ENCODE assay signal across 1 cellular context in the genomic region with DNA sequence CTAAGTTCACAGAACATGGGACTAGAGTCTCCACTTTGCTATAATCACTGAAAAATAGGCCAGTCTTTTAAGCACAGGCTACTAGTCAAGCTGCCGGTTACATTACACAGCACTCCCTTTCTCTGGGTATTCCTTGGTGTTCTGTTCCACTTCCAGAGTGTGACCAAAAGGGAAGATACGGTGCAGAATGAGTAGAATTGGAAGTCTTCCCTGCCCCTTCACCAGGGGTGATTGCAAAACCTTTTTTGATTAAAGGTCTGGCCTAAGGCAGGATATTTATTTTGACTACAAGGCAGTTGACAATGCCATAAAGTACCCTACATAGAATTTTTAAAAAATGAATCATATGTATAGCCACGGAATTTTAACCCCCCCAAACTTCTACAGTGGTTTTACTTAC.
TF ChIP-seq lines count a peak whose summit lies in the region.

No MANE protein-coding gene starts in this region.

TF ChIP-seq in GM23338, 12 proteins besides CTCF, POLR2A, EP300 and RAD21 (continued from another document):
- TF ChIP-seq, protein P1, sequence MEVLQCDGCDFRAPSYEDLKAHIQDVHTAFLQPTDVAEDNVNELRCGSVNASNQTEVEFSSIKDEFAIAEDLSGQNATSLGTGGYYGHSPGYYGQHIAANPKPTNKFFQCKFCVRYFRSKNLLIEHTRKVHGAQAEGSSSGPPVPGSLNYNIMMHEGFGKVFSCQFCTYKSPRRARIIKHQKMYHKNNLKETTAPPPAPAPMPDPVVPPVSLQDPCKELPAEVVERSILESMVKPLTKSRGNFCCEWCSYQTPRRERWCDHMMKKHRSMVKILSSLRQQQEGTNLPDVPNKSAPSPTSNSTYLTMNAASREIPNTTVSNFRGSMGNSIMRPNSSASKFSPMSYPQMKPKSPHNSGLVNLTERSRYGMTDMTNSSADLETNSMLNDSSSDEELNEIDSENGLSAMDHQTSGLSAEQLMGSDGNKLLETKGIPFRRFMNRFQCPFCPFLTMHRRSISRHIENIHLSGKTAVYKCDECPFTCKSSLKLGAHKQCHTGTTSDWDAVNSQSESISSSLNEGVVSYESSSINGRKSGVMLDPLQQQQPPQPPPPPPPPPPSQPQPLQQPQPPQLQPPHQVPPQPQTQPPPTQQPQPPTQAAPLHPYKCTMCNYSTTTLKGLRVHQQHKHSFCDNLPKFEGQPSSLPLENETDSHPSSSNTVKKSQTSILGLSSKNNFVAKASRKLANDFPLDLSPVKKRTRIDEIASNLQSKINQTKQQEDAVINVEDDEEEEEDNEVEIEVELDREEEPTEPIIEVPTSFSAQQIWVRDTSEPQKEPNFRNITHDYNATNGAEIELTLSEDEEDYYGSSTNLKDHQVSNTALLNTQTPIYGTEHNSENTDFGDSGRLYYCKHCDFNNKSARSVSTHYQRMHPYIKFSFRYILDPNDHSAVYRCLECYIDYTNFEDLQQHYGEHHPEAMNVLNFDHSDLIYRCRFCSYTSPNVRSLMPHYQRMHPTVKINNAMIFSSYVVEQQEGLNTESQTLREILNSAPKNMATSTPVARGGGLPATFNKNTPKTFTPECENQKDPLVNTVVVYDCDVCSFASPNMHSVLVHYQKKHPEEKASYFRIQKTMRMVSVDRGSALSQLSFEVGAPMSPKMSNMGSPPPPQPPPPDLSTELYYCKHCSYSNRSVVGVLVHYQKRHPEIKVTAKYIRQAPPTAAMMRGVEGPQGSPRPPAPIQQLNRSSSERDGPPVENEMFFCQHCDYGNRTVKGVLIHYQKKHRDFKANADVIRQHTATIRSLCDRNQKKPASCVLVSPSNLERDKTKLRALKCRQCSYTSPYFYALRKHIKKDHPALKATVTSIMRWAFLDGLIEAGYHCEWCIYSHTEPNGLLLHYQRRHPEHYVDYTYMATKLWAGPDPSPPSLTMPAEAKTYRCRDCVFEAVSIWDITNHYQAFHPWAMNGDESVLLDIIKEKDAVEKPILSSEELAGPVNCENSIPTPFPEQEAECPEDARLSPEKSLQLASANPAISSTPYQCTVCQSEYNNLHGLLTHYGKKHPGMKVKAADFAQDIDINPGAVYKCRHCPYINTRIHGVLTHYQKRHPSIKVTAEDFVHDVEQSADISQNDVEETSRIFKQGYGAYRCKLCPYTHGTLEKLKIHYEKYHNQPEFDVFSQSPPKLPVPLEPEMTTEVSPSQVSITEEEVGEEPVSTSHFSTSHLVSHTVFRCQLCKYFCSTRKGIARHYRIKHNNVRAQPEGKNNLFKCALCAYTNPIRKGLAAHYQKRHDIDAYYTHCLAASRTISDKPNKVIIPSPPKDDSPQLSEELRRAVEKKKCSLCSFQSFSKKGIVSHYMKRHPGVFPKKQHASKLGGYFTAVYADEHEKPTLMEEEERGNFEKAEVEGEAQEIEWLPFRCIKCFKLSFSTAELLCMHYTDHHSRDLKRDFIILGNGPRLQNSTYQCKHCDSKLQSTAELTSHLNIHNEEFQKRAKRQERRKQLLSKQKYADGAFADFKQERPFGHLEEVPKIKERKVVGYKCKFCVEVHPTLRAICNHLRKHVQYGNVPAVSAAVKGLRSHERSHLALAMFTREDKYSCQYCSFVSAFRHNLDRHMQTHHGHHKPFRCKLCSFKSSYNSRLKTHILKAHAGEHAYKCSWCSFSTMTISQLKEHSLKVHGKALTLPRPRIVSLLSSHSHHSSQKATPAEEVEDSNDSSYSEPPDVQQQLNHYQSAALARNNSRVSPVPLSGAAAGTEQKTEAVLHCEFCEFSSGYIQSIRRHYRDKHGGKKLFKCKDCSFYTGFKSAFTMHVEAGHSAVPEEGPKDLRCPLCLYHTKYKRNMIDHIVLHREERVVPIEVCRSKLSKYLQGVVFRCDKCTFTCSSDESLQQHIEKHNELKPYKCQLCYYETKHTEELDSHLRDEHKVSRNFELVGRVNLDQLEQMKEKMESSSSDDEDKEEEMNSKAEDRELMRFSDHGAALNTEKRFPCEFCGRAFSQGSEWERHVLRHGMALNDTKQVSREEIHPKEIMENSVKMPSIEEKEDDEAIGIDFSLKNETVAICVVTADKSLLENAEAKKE (CRISPR knock-in tag; IDR thresholded peaks at IDR 0.05): no peak
